Comparison of ENCODE assay signal across 15 cellular contexts in genomic region chr9:4097991-4098390, GRCh38.
"Had no signal": no experiment of that assay in that cellular context is flagged by ENCODE, and none has a peak within 500 bp of the region (broad histone marks: within the 10 kb centered on the region; RNA-seq: fewer than 3 reads in every experiment).

No MANE protein-coding gene starts in this region.

- H3K4me3 Mint-ChIP-seq: activated naive CD8-positive, alpha-beta T cell treated with anti-CD3 and anti-CD28 coated beads, Interleukin-2, amount 10 ng/mL, durations not matched to agents 7 days and 5 days; activated T-cell treated with anti-CD3 and anti-CD28 coated beads, Interleukin-2, amount 50 U/mL, for 4 hours; T-helper 2 cell treated with Interferon-gamma antibody and Interleukin-4, amounts not matched to agents 5 μg/mL and 100 μg/mL, for 36 hours had no signal

- DNase-seq: activated CD4-positive, alpha-beta T cell treated with anti-CD3 and anti-CD28 coated beads for 1 hour; activated CD4-positive, alpha-beta T cell treated with anti-CD3 and anti-CD28 coated beads, Interleukin-2, amount 50 U/mL, for 48 hours; activated effector memory CD4-positive, alpha-beta T cell treated with anti-CD3 and anti-CD28 coated beads, Interleukin-2, amount 50 U/mL, for 16 hours; activated naive CD8-positive, alpha-beta T cell treated with anti-CD3 and anti-CD28 coated beads, Interleukin-2, amount 10 ng/mL, durations not matched to agents 7 days and 5 days; activated T-cell treated with anti-CD3 and anti-CD28 coated beads, Interleukin-2, amount 50 U/mL, for 4 hours; central memory CD4-positive, alpha-beta T cell; cortex of kidney; effector CD8-positive, alpha-beta T cell; retina; small intestine; tibial artery had no signal

- H3K27ac Mint-ChIP-seq: activated naive CD8-positive, alpha-beta T cell treated with anti-CD3 and anti-CD28 coated beads, Interleukin-2, amount 10 ng/mL, durations not matched to agents 7 days and 5 days; T-helper 2 cell treated with Interferon-gamma antibody and Interleukin-4, amounts not matched to agents 5 μg/mL and 100 μg/mL, for 36 hours had no signal

- ATAC-seq: activated T-cell treated with anti-CD3 and anti-CD28 coated beads, Interleukin-2, amount 50 U/mL, for 4 hours; gastroesophageal sphincter had no signal

- H3K36me3 Mint-ChIP-seq: activated naive CD8-positive, alpha-beta T cell treated with anti-CD3 and anti-CD28 coated beads, Interleukin-2, amount 10 ng/mL, durations not matched to agents 7 days and 5 days had no signal

- H3K4me1 ChIP-seq: parathyroid adenoma had no signal

- H3K9me3 Mint-ChIP-seq: activated naive CD8-positive, alpha-beta T cell treated with anti-CD3 and anti-CD28 coated beads, Interleukin-2, amount 10 ng/mL, durations not matched to agents 7 days and 5 days; activated T-cell treated with anti-CD3 and anti-CD28 coated beads, Interleukin-2, amount 50 U/mL, for 4 hours; T-helper 2 cell treated with Interferon-gamma antibody and Interleukin-4, amounts not matched to agents 5 μg/mL and 100 μg/mL, for 36 hours had no signal

- H3K36me3 ChIP-seq: gastroesophageal sphincter, tibial artery had no signal

- H3K9me3 ChIP-seq: gastroesophageal sphincter, tibial artery had no signal

- H3K27ac ChIP-seq: gastroesophageal sphincter, hepatocyte, parathyroid adenoma had no signal

- H3K4me3 ChIP-seq: gastroesophageal sphincter, hepatocyte, tibial artery had no signal

- H3K27me3 ChIP-seq: gastroesophageal sphincter, hepatocyte, tibial artery had no signal
